17 cellular contexts compared by ENCODE assay signal in the genomic region with DNA sequence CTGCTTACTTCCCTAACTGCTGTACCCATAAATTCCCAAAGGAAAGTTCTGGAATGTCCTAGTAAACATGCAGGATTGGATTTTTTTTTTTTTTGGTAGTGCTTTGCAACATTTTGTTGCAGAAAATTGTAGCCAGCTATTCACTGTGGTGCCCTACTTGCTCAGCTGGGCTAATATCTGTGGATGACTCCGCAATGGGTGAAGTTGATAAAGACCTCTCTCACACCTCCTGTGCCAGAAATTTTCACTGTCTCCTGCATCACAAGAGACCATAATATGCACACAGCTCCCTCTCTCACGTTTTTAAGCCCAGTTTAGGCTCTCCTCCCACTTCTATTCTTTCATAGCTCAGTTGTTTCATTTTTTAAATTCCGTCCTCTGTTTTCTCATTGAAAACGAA.
DNase-seq lines count a peak whose midpoint lies in the region; ATAC-seq and TF ChIP-seq lines count a peak whose summit lies in the region.
"Had no signal": no experiment of that assay in that cellular context is flagged by ENCODE, and none has a peak within 500 bp of the region (broad histone marks: within the 10 kb centered on the region; RNA-seq: fewer than 3 reads in every experiment).

No MANE protein-coding gene starts in this region.

- H3K9me3 ChIP-seq in endodermal cell (ENCODE audit: control insufficient read depth, low read length): peaks cover 9% of the 10 kb centered on the region
- no peaks in the 10 kb centered on the region for H3K9me3 ChIP-seq in heart left ventricle
- no peaks in the 10 kb centered on the region for H3K9me3 ChIP-seq in left ventricle myocardium inferior (replicated peaks)

- DNase-seq in endodermal cell: no peak
- DNase-seq in heart left ventricle: no peak
- no peak for DNase-seq in left ventricle myocardium inferior
- no peak for DNase-seq in sciatic nerve (ENCODE audit: low spot score)
- DNase-seq in stimulated activated CD4-positive, alpha-beta T cell treated with anti-CD3 and anti-CD28 coated beads, Interleukin-2, amount 100 ng/mL, for 48 hours: no peak
- DNase-seq in activated CD8-positive, alpha-beta T cell treated with anti-CD3 and anti-CD28 coated beads for 36 hours: no peak
- DNase-seq: C1 segment of cervical spinal cord; Calu3; CD4-positive, alpha-beta memory T cell; COR-L47; DMS53; DMS79 treated with DMSO at 0.1 percent for 48 hours; GF-D8; GOT3; H7; HCEC 1CT had no signal

- TF ChIP-seq CTCF in endodermal cell (conservative IDR thresholded peaks at IDR 0.05): no peak
- no peak for TF ChIP-seq CTCF in heart left ventricle (IDR thresholded peaks at IDR 0.05)
- TF ChIP-seq CTCF in left ventricle myocardium inferior (IDR thresholded peaks at IDR 0.05; ENCODE audit: borderline replicate concordance): no peak
- TF ChIP-seq CTCF in activated CD8-positive, alpha-beta T cell treated with anti-CD3 and anti-CD28 coated beads for 36 hours (IDR thresholded peaks at IDR 0.05): no peak

- CTCF ChIA-PET in activated CD8-positive, alpha-beta T cell treated with anti-CD3 and anti-CD28 coated beads for 36 hours (lab: Charles Lee): no interaction called here

- H3K36me3 Mint-ChIP-seq in endodermal cell (ENCODE audit: low read depth): peaks cover 19% of the 10 kb centered on the region
- H3K36me3 Mint-ChIP-seq in activated CD8-positive, alpha-beta T cell treated with anti-CD3 and anti-CD28 coated beads for 36 hours (ENCODE audit: low read depth): no peaks in the 10 kb centered on the region
- H3K36me3 Mint-ChIP-seq: CD4-positive, alpha-beta memory T cell had no signal

- H3K9ac ChIP-seq in endodermal cell (ENCODE audit: extremely low read depth, low read length, poor library complexity, severe bottlenecking): no peak overlapping the region

- 86 to 94% methylated on average over 4 of the region's 4 CpGs for WGBS in endodermal cell (ENCODE audit: insufficient coverage in 1 of 2, insufficient read length in 1 of 2), 2 experiments
- 45 to 51% (median 47%) methylated on average over 4 of the region's 4 CpGs for WGBS in heart left ventricle, 4 donors

- POLR2A ChIA-PET in activated CD8-positive, alpha-beta T cell treated with anti-CD3 and anti-CD28 coated beads for 36 hours (lab: Charles Lee): no interaction called here

- H3K4me1 ChIP-seq in endodermal cell (ENCODE audit: control insufficient read depth, insufficient read depth, low read length): no peaks in the 10 kb centered on the region
- peaks cover 0 to 51% (median 18%) of the 10 kb centered on the region in 12 donors for H3K4me1 ChIP-seq in heart left ventricle
- peaks cover 54% of the 10 kb centered on the region for H3K4me1 ChIP-seq in left ventricle myocardium inferior

- peak; percentile 50 to 61 (median 54) for ATAC-seq in heart left ventricle
- ATAC-seq in sciatic nerve: peak; percentile 44
- ATAC-seq in activated CD8-positive, alpha-beta T cell treated with anti-CD3 and anti-CD28 coated beads for 36 hours: no peak
- ATAC-seq in HG02840 (IDR thresholded peaks at IDR 0.05; ENCODE audit: low FRiP score, unreplicated experiment): no peak

- H3K4me1 Mint-ChIP-seq in endodermal cell: peaks cover 19% of the 10 kb centered on the region
- H3K4me1 Mint-ChIP-seq in activated CD8-positive, alpha-beta T cell treated with anti-CD3 and anti-CD28 coated beads for 36 hours (ENCODE audit: low read depth): no peaks in the 10 kb centered on the region
- H3K4me1 Mint-ChIP-seq: CD4-positive, alpha-beta memory T cell had no signal

- TF ChIP-seq POLR2A in heart left ventricle (IDR thresholded peaks at IDR 0.05): no peak

- peak overlapping the region; percentile 21 for H3K27ac Mint-ChIP-seq in endodermal cell
- H3K27ac Mint-ChIP-seq in activated CD8-positive, alpha-beta T cell treated with anti-CD3 and anti-CD28 coated beads for 36 hours: no peak overlapping the region
- H3K27ac Mint-ChIP-seq: CD4-positive, alpha-beta memory T cell had no signal

- H3K27me3 Mint-ChIP-seq in endodermal cell (ENCODE audit: insufficient read depth): no peaks in the 10 kb centered on the region
- no peaks in the 10 kb centered on the region for H3K27me3 Mint-ChIP-seq in activated CD8-positive, alpha-beta T cell treated with anti-CD3 and anti-CD28 coated beads for 36 hours

- H3K27ac ChIP-seq in endodermal cell (ENCODE audit: low read depth, low read length): no peak overlapping the region
- H3K27ac ChIP-seq in heart left ventricle: peak overlapping the region in 4 of 12 donors; percentile 2 to 28 (median 18)
- H3K27ac ChIP-seq in left ventricle myocardium inferior (replicated peaks): peak overlapping the region; percentile 6

- intact Hi-C loops in heart left ventricle (cut with DNase I): loop anchor here in 3 of 10 donors (10.0 kb wide), 1 partner anchor 445 kb away; the partner anchor contains the start of gene C7 (in 3 of the 3)
- intact Hi-C loops in left ventricle myocardium inferior (cut with micrococcal nuclease): no loop called here
- intact Hi-C loops in sciatic nerve (cut with DNase I): no loop called here
- intact Hi-C loops in activated CD8-positive, alpha-beta T cell treated with anti-CD3 and anti-CD28 coated beads for 36 hours (cut with micrococcal nuclease): no loop called here

- H3K4me3 ChIP-seq in endodermal cell (ENCODE audit: low read length) (no peak overlapping the region), heart left ventricle (no peak overlapping the region), left ventricle myocardium inferior (no peak overlapping the region)

- H3K4me3 Mint-ChIP-seq in endodermal cell: no peak overlapping the region
- H3K4me3 Mint-ChIP-seq in activated CD8-positive, alpha-beta T cell treated with anti-CD3 and anti-CD28 coated beads for 36 hours: no peak overlapping the region
- H3K4me3 Mint-ChIP-seq: CD4-positive, alpha-beta memory T cell had no signal

- H3K36me3 ChIP-seq in endodermal cell (ENCODE audit: control insufficient read depth, insufficient read depth, low read length): no peaks in the 10 kb centered on the region
- no peaks in the 10 kb centered on the region for H3K36me3 ChIP-seq in heart left ventricle
- no peaks in the 10 kb centered on the region for H3K36me3 ChIP-seq in left ventricle myocardium inferior

- H3K9me3 Mint-ChIP-seq in endodermal cell: no peaks in the 10 kb centered on the region
- no peaks in the 10 kb centered on the region for H3K9me3 Mint-ChIP-seq in activated CD8-positive, alpha-beta T cell treated with anti-CD3 and anti-CD28 coated beads for 36 hours

- no peaks in the 10 kb centered on the region for H3K27me3 ChIP-seq in endodermal cell (ENCODE audit: control insufficient read depth, insufficient read depth, low read length, poor library complexity, severe bottlenecking)
- no peaks in the 10 kb centered on the region for H3K27me3 ChIP-seq in heart left ventricle
- no peaks in the 10 kb centered on the region for H3K27me3 ChIP-seq in left ventricle myocardium inferior (ENCODE audit: low read depth)

Comparison
In these comparisons a context has a peak if more than half of its experiments do, and no peak if none do; other contexts are left out.
1. ATAC-seq: peak in heart left ventricle (4 of 4) and sciatic nerve (single experiment); none in activated CD8-positive, alpha-beta T cell treated with anti-CD3 and anti-CD28 coated beads for 36 hours (single experiment) and HG02840 (single experiment).